ENCODE assay signal across 8 cellular contexts in the genomic region with DNA sequence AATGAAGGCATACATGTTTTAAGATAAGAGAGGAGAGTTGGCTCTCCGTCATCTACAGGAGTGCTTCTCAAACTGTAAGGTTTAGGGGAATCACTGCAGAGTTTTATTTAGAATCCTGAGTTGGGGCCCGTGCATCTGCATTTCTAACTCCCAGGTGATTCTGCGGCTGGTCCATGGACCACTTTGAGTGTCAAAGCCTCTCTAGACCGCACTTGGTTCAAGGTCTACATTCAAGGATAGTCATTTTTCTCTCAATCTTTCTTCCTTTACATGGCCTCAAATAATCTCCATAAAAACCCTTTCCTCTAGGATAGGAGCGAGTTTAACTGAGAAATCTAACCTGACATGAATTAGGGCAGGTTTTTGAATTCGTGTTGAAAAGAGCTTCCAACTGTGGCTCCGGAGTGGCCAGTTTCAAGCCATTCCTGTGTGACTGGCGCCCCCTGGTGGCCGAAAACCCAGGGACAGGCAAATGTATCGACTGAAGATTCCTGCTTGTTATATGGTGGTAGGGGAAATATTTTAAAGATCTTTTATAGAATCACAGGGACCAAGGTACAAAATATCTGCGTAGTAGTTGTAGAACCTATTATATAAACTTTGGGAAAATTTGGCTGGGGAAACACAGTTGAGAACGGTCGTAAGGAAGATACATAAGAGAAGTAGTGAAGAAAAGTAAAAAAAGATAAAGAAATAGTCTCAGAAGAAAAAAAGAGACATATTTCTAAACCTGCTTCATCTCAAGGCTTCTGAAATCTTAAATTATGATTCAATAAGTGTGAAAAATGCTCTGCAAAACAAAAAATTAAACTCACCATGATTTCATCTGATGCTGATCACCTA. TPM values are rescaled to one million over a fixed set of nuclear protein-coding genes. Genes with fewer than 3 reads are reported as not detected.
A peak's percentile ranks its signal among the peaks of the same experiment; 100 is the strongest.
DNase-seq lines count a peak whose midpoint lies in the region; ATAC-seq and TF ChIP-seq lines count a peak whose summit lies in the region.

No MANE protein-coding gene starts in this region.

- WGBS in right cardiac atrium: 27% methylated on average over 13 of the region's 13 CpGs

- intact Hi-C loops in right cardiac atrium (cut with DNase I) (loop anchor here (2.0 to 10.0 kb wide), 4 partner anchors 226 to 231 kb away; no protein-coding TSS in a partner anchor), sciatic nerve (cut with DNase I) (loop anchor here (10.0 kb wide), 1 partner anchor 218 kb away; no protein-coding TSS in a partner anchor)

- peaks cover 8% of the 10 kb centered on the region for H3K4me1 Mint-ChIP-seq in T-helper 2 cell treated with Interferon-gamma antibody and Interleukin-4, amounts not matched to agents 5 μg/mL and 100 μg/mL, for 36 hours (ENCODE audit: low read depth)

- peak; percentile 75 for TF ChIP-seq CTCF in GM12874 (IDR thresholded peaks at IDR 0.05; ENCODE audit: insufficient read depth, low read depth, low read length)

- H3K4me3 ChIP-seq in right cardiac atrium (ENCODE audit: low read length): no peak overlapping the region

- H3K4me3 Mint-ChIP-seq in T-helper 2 cell treated with Interferon-gamma antibody and Interleukin-4, amounts not matched to agents 5 μg/mL and 100 μg/mL, for 36 hours: no peak overlapping the region

- H3K27ac Mint-ChIP-seq in T-helper 2 cell treated with Interferon-gamma antibody and Interleukin-4, amounts not matched to agents 5 μg/mL and 100 μg/mL, for 36 hours: no peak overlapping the region

- peak; percentile 82 for DNase-seq in NCI-H1694 treated with DMSO at 0.1 percent for 48 hours (lab: John Stamatoyannopoulos, UW)
- peak; percentile 81 for DNase-seq in T-helper 2 cell treated with Interferon-gamma antibody and Interleukin-4, amounts not matched to agents 5 μg/mL and 100 μg/mL, for 36 hours (ENCODE audit: low spot score)
- DNase-seq in anterior cingulate cortex (lab: John Stamatoyannopoulos, UW): peak in 57 of 58 donors; percentile 24 to 99 (median 74)
- DNase-seq in right cardiac atrium: peak; percentile 88 to 97 (median 95)
- peak; percentile 98 for DNase-seq in sciatic nerve (ENCODE audit: low spot score)
- no peak for DNase-seq in cortex of kidney (lab: John Stamatoyannopoulos, UW)

- H3K27me3 Mint-ChIP-seq in T-helper 2 cell treated with Interferon-gamma antibody and Interleukin-4, amounts not matched to agents 5 μg/mL and 100 μg/mL, for 36 hours (ENCODE audit: low read depth): no peaks in the 10 kb centered on the region

- H3K4me1 ChIP-seq in right cardiac atrium (ENCODE audit: control insufficient read depth, insufficient read depth, low read length): no peaks in the 10 kb centered on the region

- peak; percentile 74 for ATAC-seq in HG02759 (IDR thresholded peaks at IDR 0.05; ENCODE audit: unreplicated experiment)
- peak; percentile 84 to 88 for ATAC-seq in right cardiac atrium
- ATAC-seq in sciatic nerve: peak; percentile 89

- no peaks in the 10 kb centered on the region for H3K36me3 Mint-ChIP-seq in T-helper 2 cell treated with Interferon-gamma antibody and Interleukin-4, amounts not matched to agents 5 μg/mL and 100 μg/mL, for 36 hours (ENCODE audit: low read depth)

- no peaks in the 10 kb centered on the region for H3K27me3 ChIP-seq in right cardiac atrium (ENCODE audit: control insufficient read depth, insufficient read depth)

- no peaks in the 10 kb centered on the region for H3K9me3 ChIP-seq in right cardiac atrium (ENCODE audit: control insufficient read depth, low read length)

- no peak overlapping the region for H3K27ac ChIP-seq in right cardiac atrium (ENCODE audit: low read length)

- H3K9me3 Mint-ChIP-seq in T-helper 2 cell treated with Interferon-gamma antibody and Interleukin-4, amounts not matched to agents 5 μg/mL and 100 μg/mL, for 36 hours: no peaks in the 10 kb centered on the region

RNA-seq across cellular contexts. Expression of gene GABRR3, which starts 11.9 kb away (rescaled TPM):
- not detected for total RNA-seq in right cardiac atrium
- polyA plus RNA-seq in right cardiac atrium: not detected
- not detected for total RNA-seq in sciatic nerve

RNA-seq across cellular contexts. Expression of gene RIOX2, which starts 51.0 kb away (rescaled TPM):
- 10 to 100 TPM; 10.3 to 15.3 (median 13.0) TPM for total RNA-seq in right cardiac atrium
- 9.3 TPM for polyA plus RNA-seq in right cardiac atrium
- total RNA-seq in sciatic nerve: 36.0 TPM
